Comparison of ENCODE assay signal across 21 cellular contexts in genomic region chr3:57949344-57949743, GRCh38. TPM values are rescaled to one million over a fixed set of nuclear protein-coding genes. Genes with fewer than 3 reads are reported as not detected.
DNase-seq lines count a peak whose midpoint lies in the region; ATAC-seq, FAIRE-seq and TF ChIP-seq lines count a peak whose summit lies in the region.
"Had no signal": no experiment of that assay in that cellular context is flagged by ENCODE, and none has a peak within 500 bp of the region (broad histone marks: within the 10 kb centered on the region; RNA-seq: fewer than 3 reads in every experiment).

No MANE protein-coding gene starts in this region.

- H3K9me3 ChIP-seq in keratinocyte (ENCODE audit: control insufficient read depth, low read depth, low read length) (no peaks in the 10 kb centered on the region), smooth muscle cell (replicated peaks; ENCODE audit: low read depth) (no peaks in the 10 kb centered on the region)
- H3K9me3 ChIP-seq: left lung had no signal

- no peaks in the 10 kb centered on the region for H3K9me1 ChIP-seq in keratinocyte (ENCODE audit: control insufficient read depth, extremely low read depth, insufficient read depth, low read length)

- no peak overlapping the region for H3K4me3 ChIP-seq in GM23338
- no peak overlapping the region for H3K4me3 ChIP-seq in keratinocyte (ENCODE audit: control insufficient read depth in 2 of 3, extremely low read depth in 1 of 3, insufficient read depth in 2 of 3, low read depth in 1 of 3, low read length in 3 of 3)
- H3K4me3 ChIP-seq in smooth muscle cell, result no peak overlapping the region
- H3K4me3 ChIP-seq: left lung had no signal

- H3K79me2 ChIP-seq in GM23338 (replicated peaks; ENCODE audit: insufficient read depth), result no peaks in the 10 kb centered on the region
- no peaks in the 10 kb centered on the region for H3K79me2 ChIP-seq in keratinocyte (ENCODE audit: control insufficient read depth, insufficient read depth, low read length)
- H3K79me2 ChIP-seq in smooth muscle cell (ENCODE audit: low read depth), result no peaks in the 10 kb centered on the region

- H3K36me3 ChIP-seq in GM23338 (ENCODE audit: insufficient read depth) (no peaks in the 10 kb centered on the region), keratinocyte (ENCODE audit: control insufficient read depth in 2 of 2, extremely low read depth in 1 of 2, insufficient read depth in 2 of 2, low read length in 2 of 2) (no peaks in the 10 kb centered on the region), smooth muscle cell (ENCODE audit: low read depth) (no peaks in the 10 kb centered on the region)
- H3K36me3 ChIP-seq: left lung had no signal

- TF ChIP-seq CTCF in GM23338 (conservative IDR thresholded peaks at IDR 0.05; ENCODE audit: low read depth in 2 of 2) (no peak), VCaP (conservative IDR thresholded peaks at IDR 0.05) (no peak), keratinocyte (optimal IDR thresholded peaks at IDR 0.05 in 1 of 3, IDR thresholded peaks at IDR 0.05 in 1 of 3, conservative IDR thresholded peaks at IDR 0.05 in 1 of 3; ENCODE audit: extremely low read depth in 1 of 3, insufficient read depth in 2 of 3, low read length in 3 of 3) (no peak), smooth muscle cell (IDR thresholded peaks at IDR 0.05; ENCODE audit: borderline replicate concordance, insufficient read depth, poor library complexity, severe bottlenecking) (no peak)

- dilution Hi-C loops in keratinocyte (cut with MboI; ENCODE audit: extremely low pct_ligation_motif_present, low sequenced_read_pairs), result no loop called here

- 0 out of 2 replicates have a peak overlapping the region, but pooled peaks have one; percentile 12 for H3K27ac ChIP-seq in GM23338 (ENCODE audit: low read depth)
- H3K27ac ChIP-seq in VCaP, result peak overlapping the region; percentile 54; the same call in 1 of the 2 replicates
- H3K27ac ChIP-seq in keratinocyte (ENCODE audit: control insufficient read depth, insufficient read depth, low read length), result no peak overlapping the region
- H3K27ac ChIP-seq in smooth muscle cell (ENCODE audit: low read depth), result peak overlapping the region; percentile 93
- H3K27ac ChIP-seq: left lung had no signal

- H3K27me3 ChIP-seq in GM23338 (ENCODE audit: insufficient read depth) (no peaks in the 10 kb centered on the region), keratinocyte (ENCODE audit: control insufficient read depth, extremely low read depth, insufficient read depth, low read length) (no peaks in the 10 kb centered on the region), smooth muscle cell (ENCODE audit: low read depth) (no peaks in the 10 kb centered on the region)
- H3K27me3 ChIP-seq: left lung had no signal

- WGBS in smooth muscle cell (ENCODE audit: low lambda C conversion rate), result 90% methylated on average over 5 of the region's 5 CpGs

- H3K9me2 ChIP-seq in GM23338 (ENCODE audit: insufficient read depth), result no peaks in the 10 kb centered on the region

- ATAC-seq in GM23338, result no peak
- ATAC-seq: CD8-positive, alpha-beta T cell; Right ventricle myocardium inferior; stimulated activated effector memory CD8-positive, alpha-beta T cell treated with anti-CD3 and anti-CD28 coated beads, Interleukin-12 subunit alpha, Interleukin-12 subunit beta, amount 100 ng/mL, for 72 hours had no signal

- H3K4me2 ChIP-seq in GM23338, result peak overlapping the region; percentile 23; the same call in 1 of the 2 replicates
- H3K4me2 ChIP-seq in keratinocyte (ENCODE audit: control insufficient read depth, extremely low read depth, insufficient read depth, low read depth, low read length), result peak overlapping the region; percentile 67
- H3K4me2 ChIP-seq in smooth muscle cell, result peak overlapping the region; percentile 55

- H3K4me3 Mint-ChIP-seq in GM23338, result no peak overlapping the region
- H3K4me3 Mint-ChIP-seq: activated T-helper 1 cell treated with anti-CD3 and anti-CD28 coated beads, Interleukin-12 subunit alpha, Interleukin-12 subunit beta, Interleukin-2, Interleukin-4 antibody, amounts not matched to agents 30 ng/mL and 10 ng/mL and 1 ng/mL, durations not matched to agents 14 hours and 24 hours and 36 hours; CD8-positive, alpha-beta T cell; stimulated activated effector memory CD8-positive, alpha-beta T cell treated with anti-CD3 and anti-CD28 coated beads, Interleukin-12 subunit alpha, Interleukin-12 subunit beta, amount 100 ng/mL, for 72 hours had no signal

- H3K9me3 Mint-ChIP-seq in GM23338, result no peaks in the 10 kb centered on the region
- H3K9me3 Mint-ChIP-seq: activated T-helper 1 cell treated with anti-CD3 and anti-CD28 coated beads, Interleukin-12 subunit alpha, Interleukin-12 subunit beta, Interleukin-2, Interleukin-4 antibody, amounts not matched to agents 30 ng/mL and 10 ng/mL and 1 ng/mL, durations not matched to agents 14 hours and 24 hours and 36 hours; CD8-positive, alpha-beta T cell; stimulated activated effector memory CD8-positive, alpha-beta T cell treated with anti-CD3 and anti-CD28 coated beads, Interleukin-12 subunit alpha, Interleukin-12 subunit beta, amount 100 ng/mL, for 72 hours had no signal

- H3K9ac ChIP-seq in keratinocyte (ENCODE audit: control insufficient read depth, extremely low read depth, insufficient read depth, low read length), result peak overlapping the region; percentile 28
- no peak overlapping the region for H3K9ac ChIP-seq in smooth muscle cell (ENCODE audit: low read depth)

- peaks cover 34% of the 10 kb centered on the region for H3K4me1 Mint-ChIP-seq in GM23338
- H3K4me1 Mint-ChIP-seq: stimulated activated effector memory CD8-positive, alpha-beta T cell treated with anti-CD3 and anti-CD28 coated beads, Interleukin-12 subunit alpha, Interleukin-12 subunit beta, amount 100 ng/mL, for 72 hours had no signal

- H4K20me1 ChIP-seq in GM23338 (replicated peaks; ENCODE audit: insufficient read depth), result no peaks in the 10 kb centered on the region
- no peaks in the 10 kb centered on the region for H4K20me1 ChIP-seq in keratinocyte (ENCODE audit: control insufficient read depth, extremely low read depth, insufficient read depth, low read length)
- no peaks in the 10 kb centered on the region for H4K20me1 ChIP-seq in smooth muscle cell (ENCODE audit: low read depth)

- peaks cover 16% of the 10 kb centered on the region for H3K4me1 ChIP-seq in GM23338 (ENCODE audit: insufficient read depth)
- H3K4me1 ChIP-seq in keratinocyte (ENCODE audit: control insufficient read depth, extremely low read depth, insufficient read depth, low read length), result peaks cover 21% of the 10 kb centered on the region
- peaks cover 23% of the 10 kb centered on the region for H3K4me1 ChIP-seq in smooth muscle cell (ENCODE audit: low read depth)

- no peak for FAIRE-seq in keratinocyte (lab: Jason Lieb, UNC)
- FAIRE-seq: GM18507 had no signal

- H3F3A ChIP-seq in GM23338 (replicated peaks; ENCODE audit: low read depth) (no peaks in the 10 kb centered on the region), smooth muscle cell (ENCODE audit: low read depth) (peaks cover 34% of the 10 kb centered on the region)

- no peak overlapping the region for H3K27ac Mint-ChIP-seq in GM23338
- H3K27ac Mint-ChIP-seq: activated T-helper 1 cell treated with anti-CD3 and anti-CD28 coated beads, Interleukin-12 subunit alpha, Interleukin-12 subunit beta, Interleukin-2, Interleukin-4 antibody, amounts not matched to agents 30 ng/mL and 10 ng/mL and 1 ng/mL, durations not matched to agents 14 hours and 24 hours and 36 hours; CD8-positive, alpha-beta T cell; stimulated activated effector memory CD8-positive, alpha-beta T cell treated with anti-CD3 and anti-CD28 coated beads, Interleukin-12 subunit alpha, Interleukin-12 subunit beta, amount 100 ng/mL, for 72 hours had no signal

- H3K36me3 Mint-ChIP-seq in GM23338 (ENCODE audit: low read depth), result no peaks in the 10 kb centered on the region
- H3K36me3 Mint-ChIP-seq: CD8-positive, alpha-beta T cell; stimulated activated effector memory CD8-positive, alpha-beta T cell treated with anti-CD3 and anti-CD28 coated beads, Interleukin-12 subunit alpha, Interleukin-12 subunit beta, amount 100 ng/mL, for 72 hours had no signal

- H2AFZ ChIP-seq in GM23338 (peak overlapping the region; percentile 69; the same call in 1 of the 2 replicates), keratinocyte (ENCODE audit: control insufficient read depth, low read length) (peak overlapping the region; percentile 47), smooth muscle cell (ENCODE audit: low read depth) (no peak overlapping the region)

- peaks cover 9% of the 10 kb centered on the region for H3K27me3 Mint-ChIP-seq in GM23338 (ENCODE audit: insufficient read depth, low read depth, poor library complexity)

- DNase-seq in GM23338 (ENCODE audit: low spot score), result no peak
- DNase-seq in keratinocyte (ENCODE audit: low read depth, low spot score), result no peak
- DNase-seq in smooth muscle cell (lab: John Stamatoyannopoulos, UW; ENCODE audit: unreplicated experiment), result no peak
- DNase-seq in SHP77 (lab: John Stamatoyannopoulos, UW), result no peak
- no peak for DNase-seq in NCI-H187 (lab: John Stamatoyannopoulos, UW)
- DNase-seq in Kasumi-1 (lab: John Stamatoyannopoulos, UW), result no peak
- DNase-seq in KG1 (lab: John Stamatoyannopoulos, UW), result no peak
- DNase-seq: activated CD8-positive, alpha-beta memory T cell treated with anti-CD3 and anti-CD28 coated beads for 24 hours; CD8-positive, alpha-beta T cell; DND-41; effector CD8-positive, alpha-beta T cell; NCI-H187 treated with DMSO at 0.1 percent for 48 hours; NCI-H446; stimulated activated CD4-positive, alpha-beta T cell treated with anti-CD3 and anti-CD28 coated beads, Interleukin-12 subunit alpha, Interleukin-12 subunit beta, amount 100 ng/mL, for 4 hours; T-helper 2 cell had no signal

RNA-seq across cellular contexts. Expression of gene FLNB, which starts 58.9 kb away (rescaled TPM):
- 155 and 179 TPM in 2 replicates for total RNA-seq in GM23338 (2014; rRNA removed; shearing (Covaris generic))
- polyA plus RNA-seq in GM23338 (2016; fragmentation: Nextera tagmentation; extraction: Ambion mirVana) (36.5 and 39.7 TPM in 2 replicates), keratinocyte (271 to 566 TPM (median 289 TPM) in 3 replicates), smooth muscle cell (52.7 and 85.9 TPM in 2 replicates)
- 139 TPM for polyA plus RNA-seq in keratinocyte (2011; ENCODE audit: low read depth)
- 224 and 242 TPM in 2 replicates for polyA plus RNA-seq in keratinocyte (2011; cell fraction: cytosol; rRNA removed)
- 1,762 and 1,792 TPM in 2 replicates for polyA plus RNA-seq in keratinocyte (2011; cell fraction: nucleus; rRNA removed)
- polyA plus RNA-seq in keratinocyte (2012; ENCODE audit: low replicate concordance), result 243 and 645 TPM in 2 replicates
- polyA minus RNA-seq in keratinocyte, result 1,184 to 1,540 TPM (median 1,356 TPM) in 3 replicates
- 873 TPM for polyA minus RNA-seq in keratinocyte (2011; cell fraction: cytosol; rRNA and poly(A)+ RNA removed)
- polyA minus RNA-seq in keratinocyte (2011; cell fraction: nucleus; rRNA and poly(A)+ RNA removed), result 2,395 and 3,178 TPM in 2 replicates
- 106 and 145 TPM in 2 replicates for total RNA-seq in smooth muscle cell
